Comparison of ENCODE assay signal across 17 cellular contexts in the genomic region with DNA sequence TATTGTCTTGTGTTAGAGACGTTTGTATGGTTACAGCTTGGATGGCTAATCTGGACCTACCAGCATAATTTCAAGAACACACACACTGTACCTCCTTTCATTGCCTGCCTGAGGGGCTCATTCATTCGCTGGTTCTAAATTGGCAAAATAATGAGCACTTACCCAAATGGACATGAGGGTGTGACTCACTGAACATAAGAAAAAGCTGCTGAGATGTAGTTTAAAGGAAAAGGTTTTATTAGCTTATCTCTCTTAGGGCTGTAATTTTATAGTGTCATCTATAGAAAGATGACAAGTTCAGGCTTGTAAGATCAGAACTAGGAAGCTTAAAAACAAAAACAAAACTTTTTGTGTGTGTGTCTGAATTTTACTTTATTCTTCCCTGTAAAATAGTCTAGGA.
"Had no signal": no experiment of that assay in that cellular context is flagged by ENCODE, and none has a peak within 500 bp of the region (broad histone marks: within the 10 kb centered on the region; RNA-seq: fewer than 3 reads in every experiment).

No MANE protein-coding gene starts in this region.

- H3K4me3 ChIP-seq: dorsolateral prefrontal cortex, skin epidermis had no signal

- ATAC-seq: left ventricle myocardium superior; natural killer cell treated with Interleukin-12 subunit alpha and Interleukin-12 subunit beta and Interleukin-15 and Interleukin-18, amount 100 ng/mL, for 72 hours; stimulated activated naive CD8-positive, alpha-beta T cell treated with anti-CD3 and anti-CD28 coated beads, Interleukin-15, Interleukin-2, amounts not matched to agents 100 U/mL and 50 U/mL, for 24 hours had no signal

- H3K27ac Mint-ChIP-seq: activated CD4-positive, alpha-beta T cell treated with anti-CD3 and anti-CD28 coated beads, Interleukin-2, amount 10 ng/mL, durations not matched to agents 7 days and 5 days; activated naive CD8-positive, alpha-beta T cell; endodermal cell; natural killer cell treated with Interleukin-12 subunit alpha and Interleukin-12 subunit beta and Interleukin-15 and Interleukin-18, amount 100 ng/mL, for 72 hours; T-helper 2 cell treated with Interferon-gamma antibody and Interleukin-4, amounts not matched to agents 5 μg/mL and 100 μg/mL, for 36 hours; type B pancreatic cell had no signal

- H3K27ac ChIP-seq: dorsolateral prefrontal cortex, skin epidermis had no signal

- DNase-seq: activated CD4-positive, alpha-beta T cell treated with anti-CD3 and anti-CD28 coated beads, Interleukin-2, amount 10 ng/mL, durations not matched to agents 7 days and 5 days; activated CD4-positive, CD25-positive, alpha-beta regulatory T cell; activated CD8-positive, alpha-beta memory T cell treated with anti-CD3 and anti-CD28 coated beads for 24 hours; activated gamma-delta T cell treated with Interleukin-2 at 50 U/mL for 16 hours; amniotic stem cell; dorsolateral prefrontal cortex; endodermal cell; hippocampal formation; left ventricle myocardium superior; posterior cingulate gyrus; retina; stimulated activated naive CD8-positive, alpha-beta T cell treated with anti-CD3 and anti-CD28 coated beads, Interleukin-15, Interleukin-2, amounts not matched to agents 100 U/mL and 50 U/mL, for 24 hours had no signal

- H3K4me3 Mint-ChIP-seq: activated CD4-positive, alpha-beta T cell treated with anti-CD3 and anti-CD28 coated beads, Interleukin-2, amount 10 ng/mL, durations not matched to agents 7 days and 5 days; activated naive CD8-positive, alpha-beta T cell; endodermal cell; natural killer cell treated with Interleukin-12 subunit alpha and Interleukin-12 subunit beta and Interleukin-15 and Interleukin-18, amount 100 ng/mL, for 72 hours; T-helper 2 cell treated with Interferon-gamma antibody and Interleukin-4, amounts not matched to agents 5 μg/mL and 100 μg/mL, for 36 hours; type B pancreatic cell had no signal

- H3K4me1 Mint-ChIP-seq: activated CD4-positive, alpha-beta T cell treated with anti-CD3 and anti-CD28 coated beads, Interleukin-2, amount 10 ng/mL, durations not matched to agents 7 days and 5 days had no signal
